In the genomic region with DNA sequence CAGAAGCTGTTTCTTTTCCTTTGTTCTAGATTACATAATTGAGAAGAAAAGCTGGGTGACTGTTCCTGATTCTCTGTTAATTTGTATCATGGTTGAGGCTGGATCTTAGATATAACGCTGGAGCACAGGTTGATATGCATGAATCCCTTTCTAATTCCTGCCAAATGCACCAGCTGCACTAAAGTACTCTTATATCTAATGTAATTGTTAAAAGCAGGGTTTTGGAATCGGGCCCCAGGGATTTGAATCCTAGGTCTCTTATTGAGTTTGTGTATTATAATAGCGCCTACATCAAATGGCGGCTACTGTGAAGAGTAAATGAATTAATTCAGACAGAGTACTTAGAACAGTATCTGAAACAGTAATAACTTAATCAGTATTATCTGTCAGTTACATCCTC, we compare ENCODE assay signal across 18 cellular contexts.
A peak's percentile ranks its signal among the peaks of the same experiment; 100 is the strongest.
DNase-seq lines count a peak whose midpoint lies in the region; ATAC-seq and TF ChIP-seq lines count a peak whose summit lies in the region.
"Had no signal": no experiment of that assay in that cellular context is flagged by ENCODE, and none has a peak within 500 bp of the region (broad histone marks: within the 10 kb centered on the region; RNA-seq: fewer than 3 reads in every experiment).

No MANE protein-coding gene starts in this region.

- DNase-seq in DMS153 treated with DMSO at 0.1 percent for 48 hours (lab: John Stamatoyannopoulos, UW; ENCODE audit: unreplicated experiment) (peak; percentile 45), NCI-H128 (lab: John Stamatoyannopoulos, UW; ENCODE audit: unreplicated experiment) (peak; percentile 80), NCI-H2107 treated with DMSO at 0.1 percent for 48 hours (lab: John Stamatoyannopoulos, UW; ENCODE audit: unreplicated experiment) (peak; percentile 99), NCI-H82 treated with DMSO at 0.1 percent for 48 hours (lab: John Stamatoyannopoulos, UW; ENCODE audit: unreplicated experiment) (peak; percentile 34), lower lobe of right lung (no peak), mesothelial cell of epicardium (ENCODE audit: low spot score in 2 of 2, unreplicated experiment in 2 of 2) (no peak)
- no peak for DNase-seq in natural killer cell treated with Interleukin-12 subunit alpha and Interleukin-12 subunit beta and Interleukin-15 and Interleukin-18, amount 100 ng/mL, for 72 hours (ENCODE audit: low spot score)
- DNase-seq: CD4-positive, alpha-beta T cell; GF-D8; KG1; NCI-H510A treated with DMSO at 0.1 percent for 48 hours; PC-3; T-helper 2 cell had no signal

- TF ChIP-seq CTCF in lower lobe of right lung (IDR thresholded peaks at IDR 0.05): no peak
- TF ChIP-seq CTCF in mesothelial cell of epicardium (IDR thresholded peaks at IDR 0.05; ENCODE audit: unreplicated experiment): no peak

- H3K27me3 Mint-ChIP-seq in natural killer cell treated with Interleukin-12 subunit alpha and Interleukin-12 subunit beta and Interleukin-15 and Interleukin-18, amount 100 ng/mL, for 72 hours: no peaks in the 10 kb centered on the region
- peaks cover 6% of the 10 kb centered on the region for H3K27me3 Mint-ChIP-seq in mesothelial cell of epicardium (ENCODE audit: low read depth)
- H3K27me3 Mint-ChIP-seq: B cell; CD4-positive, alpha-beta T cell had no signal

- no peaks in the 10 kb centered on the region for H3K9me3 ChIP-seq in lower lobe of right lung
- H3K9me3 ChIP-seq: SJSA1 had no signal

- no peaks in the 10 kb centered on the region for H3K27me3 ChIP-seq in lower lobe of right lung (ENCODE audit: low read depth)
- H3K27me3 ChIP-seq: SJSA1 had no signal

- no peak overlapping the region for H3K4me3 Mint-ChIP-seq in natural killer cell treated with Interleukin-12 subunit alpha and Interleukin-12 subunit beta and Interleukin-15 and Interleukin-18, amount 100 ng/mL, for 72 hours
- no peak overlapping the region for H3K4me3 Mint-ChIP-seq in mesothelial cell of epicardium
- H3K4me3 Mint-ChIP-seq: B cell; CD4-positive, alpha-beta T cell had no signal

- ATAC-seq in lower lobe of right lung (no peak), GM18517 (IDR thresholded peaks at IDR 0.05; ENCODE audit: unreplicated experiment) (no peak)
- ATAC-seq in natural killer cell treated with Interleukin-12 subunit alpha and Interleukin-12 subunit beta and Interleukin-15 and Interleukin-18, amount 100 ng/mL, for 72 hours: no peak
- ATAC-seq: HepG2, PC-3 had no signal

- intact Hi-C loops in lower lobe of right lung (cut with DNase I): no loop called here

- H3K27ac ChIP-seq in lower lobe of right lung: no peak overlapping the region
- H3K27ac ChIP-seq: RWPE1, SJSA1 had no signal

- no peaks in the 10 kb centered on the region for H3K4me1 ChIP-seq in lower lobe of right lung
- H3K4me1 ChIP-seq: SJSA1 had no signal

- no peaks in the 10 kb centered on the region for H3K36me3 ChIP-seq in lower lobe of right lung
- H3K36me3 ChIP-seq: SJSA1 had no signal

- no peak overlapping the region for H3K27ac Mint-ChIP-seq in natural killer cell treated with Interleukin-12 subunit alpha and Interleukin-12 subunit beta and Interleukin-15 and Interleukin-18, amount 100 ng/mL, for 72 hours
- H3K27ac Mint-ChIP-seq in mesothelial cell of epicardium: no peak overlapping the region
- H3K27ac Mint-ChIP-seq: B cell; CD4-positive, alpha-beta T cell had no signal

- no peaks in the 10 kb centered on the region for H3K36me3 Mint-ChIP-seq in natural killer cell treated with Interleukin-12 subunit alpha and Interleukin-12 subunit beta and Interleukin-15 and Interleukin-18, amount 100 ng/mL, for 72 hours
- H3K36me3 Mint-ChIP-seq in mesothelial cell of epicardium: no peaks in the 10 kb centered on the region

- H3K9me3 Mint-ChIP-seq in natural killer cell treated with Interleukin-12 subunit alpha and Interleukin-12 subunit beta and Interleukin-15 and Interleukin-18, amount 100 ng/mL, for 72 hours: peaks cover 2% of the 10 kb centered on the region
- no peaks in the 10 kb centered on the region for H3K9me3 Mint-ChIP-seq in mesothelial cell of epicardium

- H3K4me3 ChIP-seq in lower lobe of right lung: no peak overlapping the region
- H3K4me3 ChIP-seq: SJSA1 had no signal

- no peaks in the 10 kb centered on the region for H3K4me1 Mint-ChIP-seq in natural killer cell treated with Interleukin-12 subunit alpha and Interleukin-12 subunit beta and Interleukin-15 and Interleukin-18, amount 100 ng/mL, for 72 hours (ENCODE audit: low read depth in 2 of 2)
- H3K4me1 Mint-ChIP-seq in mesothelial cell of epicardium: no peaks in the 10 kb centered on the region
- H3K4me1 Mint-ChIP-seq: B cell had no signal

Comparison
In these comparisons a context has a peak if more than half of its experiments do, and no peak if none do; other contexts are left out.
1. DNase-seq: peak in DMS153 treated with DMSO at 0.1 percent for 48 hours (single experiment), NCI-H128 (single experiment), NCI-H2107 treated with DMSO at 0.1 percent for 48 hours (single experiment) and NCI-H82 treated with DMSO at 0.1 percent for 48 hours (single experiment); none in lower lobe of right lung (single experiment), natural killer cell treated with Interleukin-12 subunit alpha and Interleukin-12 subunit beta and Interleukin-15 and Interleukin-18, amount 100 ng/mL, for 72 hours (single experiment) and mesothelial cell of epicardium (0 of 2).